Comparison of ENCODE assay signal across 13 cellular contexts in genomic region chr5:45695011-45695667, GRCh38. TPM values are rescaled to one million over a fixed set of nuclear protein-coding genes. Genes with fewer than 3 reads are reported as not detected.
A peak's percentile ranks its signal among the peaks of the same experiment; 100 is the strongest.
DNase-seq lines count a peak whose midpoint lies in the region; ATAC-seq, FAIRE-seq and TF ChIP-seq lines count a peak whose summit lies in the region.
"Had no signal": no experiment of that assay in that cellular context is flagged by ENCODE, and none has a peak within 500 bp of the region (broad histone marks: within the 10 kb centered on the region; RNA-seq: fewer than 3 reads in every experiment).

No MANE protein-coding gene starts in this region.

- no peaks in the 10 kb centered on the region for H3K36me3 Mint-ChIP-seq in brain

- H3K9me3 ChIP-seq in kidney (ENCODE audit: control insufficient read depth in 1 of 2, low read length in 2 of 2) = no peaks in the 10 kb centered on the region

- no peak overlapping the region for H3K9ac ChIP-seq in kidney (ENCODE audit: low read length in 2 of 2)

- no peak for TF ChIP-seq CTCF in brain (conservative IDR thresholded peaks at IDR 0.05)
- no peak for TF ChIP-seq CTCF in kidney (IDR thresholded peaks at IDR 0.05; ENCODE audit: borderline replicate concordance, extremely low read depth, insufficient read depth)

- no peaks in the 10 kb centered on the region for H3K4me1 ChIP-seq in kidney (ENCODE audit: control insufficient read depth in 1 of 2, insufficient read depth in 1 of 2, low read depth in 1 of 2, low read length in 2 of 2)

- H3K27ac Mint-ChIP-seq in brain = peak overlapping the region in 2 of 5 experiments; percentile 12 to 25

- peaks cover 0 to 7% (median 0%) of the 10 kb centered on the region in 5 experiments for H3K9me3 Mint-ChIP-seq in brain

- H3K27me3 Mint-ChIP-seq in brain = peaks cover 40% of the 10 kb centered on the region

- intact Hi-C loops in kidney (cut with DNase I) = no loop called here

- FAIRE-seq in kidney (lab: Jason Lieb, UNC) = no peak
- FAIRE-seq: G401.6, HTR-8/SVneo had no signal

- ATAC-seq in HG03469 (IDR thresholded peaks at IDR 0.05; ENCODE audit: unreplicated experiment) (no peak), GM19328 (IDR thresholded peaks at IDR 0.05; ENCODE audit: unreplicated experiment) (no peak)

- peaks cover 17% of the 10 kb centered on the region for H3K4me1 Mint-ChIP-seq in brain

- DNase-seq in NCI-H2107 treated with DMSO at 0.1 percent for 48 hours (lab: John Stamatoyannopoulos, UW; ENCODE audit: unreplicated experiment) = peak; percentile 15
- no peak for DNase-seq in NCI-H2107 (lab: John Stamatoyannopoulos, UW)
- peak; percentile 57 for DNase-seq in kidney
- DNase-seq in MV-4-11 (lab: John Stamatoyannopoulos, UW) = no peak
- DNase-seq: activated CD8-positive, alpha-beta memory T cell treated with anti-CD3 and anti-CD28 coated beads for 24 hours; NCI-H2081 treated with DMSO at 0.1 percent for 48 hours; stimulated activated CD4-positive, alpha-beta T cell treated with anti-CD3 and anti-CD28 coated beads, Interleukin-4, amount 100 ng/mL, for 4 hours had no signal

- H3K4me3 ChIP-seq in kidney (ENCODE audit: low read length in 2 of 2) = no peak overlapping the region

- no peak overlapping the region for H3K27ac ChIP-seq in kidney (ENCODE audit: low read depth in 2 of 2, low read length in 2 of 2)
- H3K27ac ChIP-seq in temporal lobe (ENCODE audit: low read depth, low read length) = peak overlapping the region; percentile 20

- peak overlapping the region; percentile 84 to 91 (median 87) for H3K4me3 Mint-ChIP-seq in brain

- H3K36me3 ChIP-seq in kidney (ENCODE audit: control insufficient read depth in 1 of 2, insufficient read depth in 2 of 2, low read length in 2 of 2) = no peaks in the 10 kb centered on the region

RNA-seq across cellular contexts. Expression of gene HCN1, which starts 1.0 kb away (rescaled TPM):
- polyA plus RNA-seq in brain (ENCODE audit: insufficient read depth, low read depth, low replicate concordance) (3.0 TPM), kidney (ENCODE audit: insufficient read depth, low read depth, low replicate concordance) (not detected)
- total RNA-seq in kidney (not detected), temporal lobe (14.0 TPM)

Comparison
In these comparisons a context has a peak if more than half of its experiments do, and no peak if none do; other contexts are left out.
1. DNase-seq: peak in NCI-H2107 treated with DMSO at 0.1 percent for 48 hours (single experiment) and kidney (single experiment); none in NCI-H2107 (single experiment) and MV-4-11 (single experiment).
2. RNA of gene HCN1, which starts 1.0 kb away (total RNA-seq): 14.0 TPM in temporal lobe (single experiment); not detected in kidney (single experiment); every median in the first group is over 10 times any median in the second.